ENCODE assay signal across 8 cellular contexts in the genomic region with DNA sequence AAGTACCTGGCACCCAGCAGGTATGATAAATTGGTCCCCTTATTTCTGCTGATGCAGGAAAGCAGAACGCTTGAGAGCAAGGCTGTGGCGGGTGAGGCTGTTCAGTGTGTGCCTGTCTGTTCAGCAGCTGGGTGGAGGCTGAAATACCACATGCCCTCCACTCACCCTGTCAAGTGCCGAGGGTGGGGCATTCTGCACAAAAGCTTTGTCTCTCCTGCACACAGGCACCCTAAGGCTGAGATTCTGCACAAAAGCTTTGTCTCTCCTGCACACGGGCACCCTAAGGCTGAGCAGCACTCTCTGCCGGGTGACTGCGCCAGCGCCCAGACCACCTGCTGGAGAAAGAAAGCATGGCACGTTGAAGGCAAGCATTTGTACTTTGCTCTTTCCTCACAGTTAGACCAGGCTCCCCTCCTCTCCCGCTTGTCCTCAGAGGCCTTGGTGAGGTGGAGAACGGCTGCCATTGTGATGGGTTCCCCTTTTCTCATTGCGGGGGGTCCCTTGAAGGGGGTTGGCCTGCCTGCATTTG.
A peak's percentile ranks its signal among the peaks of the same experiment; 100 is the strongest.
DNase-seq lines count a peak whose midpoint lies in the region; ATAC-seq and TF ChIP-seq lines count a peak whose summit lies in the region.

No MANE protein-coding gene starts in this region.

- H3K27me3 Mint-ChIP-seq in Calu3 (ENCODE audit: unreplicated experiment): peaks cover 16% of the 10 kb centered on the region
- H3K27me3 Mint-ChIP-seq in activated naive CD4-positive, alpha-beta T cell treated with anti-CD3 and anti-CD28 coated beads, Interleukin-2, amount 10 ng/mL, durations not matched to agents 7 days and 5 days: peaks cover 57% of the 10 kb centered on the region
- peaks cover 0 to 3% (median 0%) of the 10 kb centered on the region in 5 donors for H3K27me3 Mint-ChIP-seq in naive thymus-derived CD8-positive, alpha-beta T cell

- no peak overlapping the region for H3K27ac Mint-ChIP-seq in Calu3 (ENCODE audit: unreplicated experiment)
- H3K27ac Mint-ChIP-seq in activated naive CD4-positive, alpha-beta T cell treated with anti-CD3 and anti-CD28 coated beads, Interleukin-2, amount 10 ng/mL, durations not matched to agents 7 days and 5 days: no peak overlapping the region
- peak overlapping the region in 3 of 10 donors; percentile 17 to 58 (median 55) for H3K27ac Mint-ChIP-seq in naive thymus-derived CD8-positive, alpha-beta T cell

- intact Hi-C loops in Calu3 (cut with micrococcal nuclease; ENCODE audit: unreplicated experiment): loop anchor here (5.0 to 10.0 kb wide), 2 partner anchors 34 to 233 kb away; no protein-coding TSS in a partner anchor

- no peak overlapping the region for H3K4me3 Mint-ChIP-seq in Calu3 (ENCODE audit: low read depth, unreplicated experiment)
- H3K4me3 Mint-ChIP-seq in activated naive CD4-positive, alpha-beta T cell treated with anti-CD3 and anti-CD28 coated beads, Interleukin-2, amount 10 ng/mL, durations not matched to agents 7 days and 5 days: peak overlapping the region; percentile 35
- peak overlapping the region in 9 of 10 donors; percentile 11 to 77 (median 67) for H3K4me3 Mint-ChIP-seq in naive thymus-derived CD8-positive, alpha-beta T cell

- CTCF ChIA-PET in Calu3 (lab: Charles Lee): interaction anchor here (0.7 to 1.4 kb wide), 4 partner anchors 21 to 227 kb away, joined by 3 to 4 read pairs (median 4); no protein-coding TSS in a partner anchor
- CTCF ChIA-PET in activated naive CD4-positive, alpha-beta T cell treated with anti-CD3 and anti-CD28 coated beads, Interleukin-2, amount 10 ng/mL, durations not matched to agents 7 days and 5 days (lab: Charles Lee): interaction anchor here (1.0 kb wide), 1 partner anchor 201 kb away, joined by 5 read pairs; no protein-coding TSS in a partner anchor

- BruUV-seq in Calu3 (replicated peaks; lab: Mats Ljungman, UMichigan): no TSS peak

- H3K4me1 Mint-ChIP-seq in Calu3 (ENCODE audit: low read depth, unreplicated experiment): peaks cover 21% of the 10 kb centered on the region
- peaks cover 20% of the 10 kb centered on the region for H3K4me1 Mint-ChIP-seq in activated naive CD4-positive, alpha-beta T cell treated with anti-CD3 and anti-CD28 coated beads, Interleukin-2, amount 10 ng/mL, durations not matched to agents 7 days and 5 days
- H3K4me1 Mint-ChIP-seq in naive thymus-derived CD8-positive, alpha-beta T cell: peaks cover 12 to 24% (median 20%) of the 10 kb centered on the region in 4 donors

- peak; percentile 45 for ATAC-seq in HG03342 (IDR thresholded peaks at IDR 0.05; ENCODE audit: unreplicated experiment)
- ATAC-seq in naive thymus-derived CD8-positive, alpha-beta T cell: peak; percentile 64 to 76

- no peaks in the 10 kb centered on the region for H3K9me3 Mint-ChIP-seq in Calu3 (ENCODE audit: low read depth, unreplicated experiment)
- no peaks in the 10 kb centered on the region for H3K9me3 Mint-ChIP-seq in activated naive CD4-positive, alpha-beta T cell treated with anti-CD3 and anti-CD28 coated beads, Interleukin-2, amount 10 ng/mL, durations not matched to agents 7 days and 5 days
- H3K9me3 Mint-ChIP-seq in naive thymus-derived CD8-positive, alpha-beta T cell: peaks cover 0 to 14% (median 0%) of the 10 kb centered on the region in 9 donors

- POLR2A ChIA-PET in naive thymus-derived CD8-positive, alpha-beta T cell (lab: Charles Lee): no interaction called here

- TF ChIP-seq CTCF in Calu3 (IDR thresholded peaks at IDR 0.05; ENCODE audit: unreplicated experiment): peak; percentile 60

- DNase-seq in Calu3: peak; percentile 66
- peak; percentile 37 for DNase-seq in activated naive CD4-positive, alpha-beta T cell treated with anti-CD3 and anti-CD28 coated beads, Interleukin-2, amount 10 ng/mL, durations not matched to agents 7 days and 5 days
- DNase-seq in naive thymus-derived CD8-positive, alpha-beta T cell: peak in 5 of 10 donors; percentile 18 to 77 (median 55)
- no peak for DNase-seq in DMS 273 treated with DMSO at 0.1 percent for 48 hours (lab: John Stamatoyannopoulos, UW)
- no peak for DNase-seq in NCI-H1417 treated with DMSO at 0.1 percent for 48 hours (lab: John Stamatoyannopoulos, UW)
- DNase-seq in activated CD4-positive, CD25-positive, alpha-beta regulatory T cell (lab: John Stamatoyannopoulos, UW): no peak
- DNase-seq in NCI-H2081 treated with DMSO at 0.1 percent for 48 hours (lab: John Stamatoyannopoulos, UW): no peak

- peaks cover 24% of the 10 kb centered on the region for H3K36me3 Mint-ChIP-seq in Calu3 (ENCODE audit: insufficient read depth, unreplicated experiment)
- peaks cover 4% of the 10 kb centered on the region for H3K36me3 Mint-ChIP-seq in activated naive CD4-positive, alpha-beta T cell treated with anti-CD3 and anti-CD28 coated beads, Interleukin-2, amount 10 ng/mL, durations not matched to agents 7 days and 5 days
- H3K36me3 Mint-ChIP-seq in naive thymus-derived CD8-positive, alpha-beta T cell: no peaks in the 10 kb centered on the region

Comparison
In these comparisons a context has a peak if more than half of its experiments do, and no peak if none do; other contexts are left out.
1. DNase-seq: peak in Calu3 (single experiment) and activated naive CD4-positive, alpha-beta T cell treated with anti-CD3 and anti-CD28 coated beads, Interleukin-2, amount 10 ng/mL, durations not matched to agents 7 days and 5 days (single experiment); none in DMS 273 treated with DMSO at 0.1 percent for 48 hours (single experiment), NCI-H1417 treated with DMSO at 0.1 percent for 48 hours (single experiment), activated CD4-positive, CD25-positive, alpha-beta regulatory T cell (0 of 4) and NCI-H2081 treated with DMSO at 0.1 percent for 48 hours (single experiment).